In the genomic region with DNA sequence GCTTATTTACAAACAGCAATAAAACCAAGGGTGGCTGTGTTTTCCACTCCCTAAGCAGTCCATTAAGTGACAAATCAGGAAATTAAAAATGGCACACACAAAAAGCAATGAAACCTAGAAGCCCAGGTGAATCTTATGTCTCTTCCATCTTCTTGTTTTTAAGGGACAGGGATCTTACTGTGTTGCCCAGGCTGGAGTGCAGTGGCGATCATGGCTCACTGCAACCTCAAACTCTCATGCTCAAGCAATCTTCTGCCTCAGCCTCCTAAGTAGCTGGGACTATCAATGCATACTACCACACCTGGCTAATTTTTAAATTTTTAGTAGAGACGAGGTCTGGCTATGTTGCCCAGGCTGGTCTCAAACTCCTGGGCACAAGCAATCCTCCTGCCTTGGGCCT, we compare ENCODE assay signal across 12 cellular contexts. TPM values are rescaled to one million over a fixed set of nuclear protein-coding genes. Genes with fewer than 3 reads are reported as not detected.
DNase-seq lines count a peak whose midpoint lies in the region; FAIRE-seq and TF ChIP-seq lines count a peak whose summit lies in the region.
"Had no signal": no experiment of that assay in that cellular context is flagged by ENCODE, and none has a peak within 500 bp of the region (broad histone marks: within the 10 kb centered on the region; RNA-seq: fewer than 3 reads in every experiment).

No MANE protein-coding gene starts in this region.

- H3K36me3 Mint-ChIP-seq in neural crest cell (ENCODE audit: low read depth), result peaks cover 2% of the 10 kb centered on the region
- peaks cover 31% of the 10 kb centered on the region for H3K36me3 Mint-ChIP-seq in activated CD4-positive, alpha-beta memory T cell treated with anti-CD3 and anti-CD28 coated beads for 36 hours

- POLR2A ChIA-PET in BJ (lab: Charles Lee), result no interaction called here
- POLR2A ChIA-PET in activated CD4-positive, alpha-beta memory T cell treated with anti-CD3 and anti-CD28 coated beads for 36 hours (lab: Charles Lee), result interaction anchor here (0.6 to 4.7 kb wide), 4 partner anchors 13 to 53 kb away, joined by 3 to 31 read pairs (median 12); a partner anchor contains a TSS

- H3K4me1 Mint-ChIP-seq in neural crest cell, result peaks cover 12% of the 10 kb centered on the region
- peaks cover 45% of the 10 kb centered on the region for H3K4me1 Mint-ChIP-seq in activated CD4-positive, alpha-beta memory T cell treated with anti-CD3 and anti-CD28 coated beads for 36 hours (ENCODE audit: low read depth)

- peak overlapping the region; percentile 98 for H3K4me3 ChIP-seq in BJ (ENCODE audit: low read depth, low read length)
- H3K4me3 ChIP-seq in HUES6 (ENCODE audit: low read depth, low read length), result 0 out of 2 replicates have a peak overlapping the region, but pooled peaks have one; percentile 4
- peak overlapping the region; percentile 68 for H3K4me3 ChIP-seq in bronchial epithelial cell (ENCODE audit: low read depth, low read length)

- no peak overlapping the region for H3K27ac ChIP-seq in HUES6 (ENCODE audit: low read depth, low read length)

- no peaks in the 10 kb centered on the region for H3K27me3 ChIP-seq in BJ (ENCODE audit: control insufficient read depth, insufficient read depth, low read length)
- H3K27me3 ChIP-seq in HUES6 (ENCODE audit: control insufficient read depth, insufficient read depth, low read length), result no peaks in the 10 kb centered on the region
- no peaks in the 10 kb centered on the region for H3K27me3 ChIP-seq in bronchial epithelial cell (ENCODE audit: control insufficient read depth, insufficient read depth, low read length)

- peaks cover 19% of the 10 kb centered on the region for H3K4me1 ChIP-seq in HUES6 (ENCODE audit: control insufficient read depth, insufficient read depth, low read length)

- FAIRE-seq in bronchial epithelial cell (lab: Jason Lieb, UNC), result no peak
- FAIRE-seq: D721Med had no signal

- TF ChIP-seq CTCF in BJ (IDR thresholded peaks at IDR 0.05; ENCODE audit: insufficient read depth, low read depth, low read length) (no peak), bronchial epithelial cell (IDR thresholded peaks at IDR 0.05; ENCODE audit: insufficient read depth, low read length, severe bottlenecking) (no peak), neural crest cell (conservative IDR thresholded peaks at IDR 0.05) (no peak)

- H3K9me3 ChIP-seq in HUES6 (ENCODE audit: control insufficient read depth, insufficient read depth, low read depth, low read length), result no peaks in the 10 kb centered on the region

- DNase-seq in BJ (ENCODE audit: low read depth) (no peak), bronchial epithelial cell (ENCODE audit: low read depth) (no peak), neural crest cell (ENCODE audit: low read depth, low spot score) (no peak), KBM-7 (no peak), islet precursor cell (no peak)
- DNase-seq in activated CD4-positive, alpha-beta memory T cell treated with anti-CD3 and anti-CD28 coated beads for 36 hours, result no peak
- no peak for DNase-seq in activated effector memory CD4-positive, alpha-beta T cell treated with Interleukin-2 at 50 U/mL for 16 hours
- DNase-seq: glutamatergic neuron, MM.1S, NCI-H446 treated with DMSO at 0.1 percent for 48 hours had no signal

- H3K9me3 Mint-ChIP-seq in neural crest cell, result no peaks in the 10 kb centered on the region
- H3K9me3 Mint-ChIP-seq in activated CD4-positive, alpha-beta memory T cell treated with anti-CD3 and anti-CD28 coated beads for 36 hours, result no peaks in the 10 kb centered on the region

- H3K36me3 ChIP-seq in BJ (ENCODE audit: control insufficient read depth, insufficient read depth, low read length) (peaks cover 5% of the 10 kb centered on the region; the same call in 1 of the 2 replicates), HUES6 (ENCODE audit: control insufficient read depth, insufficient read depth, low read length) (peaks cover 9% of the 10 kb centered on the region; the same call in 1 of the 2 replicates), bronchial epithelial cell (ENCODE audit: control insufficient read depth, insufficient read depth, low read length) (peaks cover 4% of the 10 kb centered on the region)

- no peak overlapping the region for H3K27ac Mint-ChIP-seq in neural crest cell (ENCODE audit: unreplicated experiment)
- H3K27ac Mint-ChIP-seq in activated CD4-positive, alpha-beta memory T cell treated with anti-CD3 and anti-CD28 coated beads for 36 hours, result no peak overlapping the region

- H3K27me3 Mint-ChIP-seq in neural crest cell (ENCODE audit: low read depth), result no peaks in the 10 kb centered on the region
- no peaks in the 10 kb centered on the region for H3K27me3 Mint-ChIP-seq in activated CD4-positive, alpha-beta memory T cell treated with anti-CD3 and anti-CD28 coated beads for 36 hours

- H3K9ac ChIP-seq in HUES6 (ENCODE audit: low read length), result no peak overlapping the region

- peak overlapping the region; percentile 9 for H3K4me3 Mint-ChIP-seq in neural crest cell
- H3K4me3 Mint-ChIP-seq in activated CD4-positive, alpha-beta memory T cell treated with anti-CD3 and anti-CD28 coated beads for 36 hours, result no peak overlapping the region

- CTCF ChIA-PET in BJ (lab: Yijun Ruan, JAX), result no interaction called here
- CTCF ChIA-PET in activated CD4-positive, alpha-beta memory T cell treated with anti-CD3 and anti-CD28 coated beads for 36 hours (lab: Charles Lee), result interaction anchor here (0.6 to 5.5 kb wide), 4 partner anchors 32 to 87 kb away, joined by 3 to 19 read pairs (median 6); no protein-coding TSS in a partner anchor

- in situ Hi-C loops in KBM-7 (cut with MboI; ENCODE audit: low pct_unique_long_range_greater_than_20kb, low sequenced_read_pairs), result no loop called here

- intact Hi-C loops in activated CD4-positive, alpha-beta memory T cell treated with anti-CD3 and anti-CD28 coated beads for 36 hours (cut with micrococcal nuclease), result no loop called here

RNA-seq across cellular contexts. Expression of a gene that starts 52.4 kb away (rescaled TPM):
- polyA plus RNA-seq in BJ (2011; rRNA removed), result 68.0 and 100 TPM in 2 replicates
- polyA minus RNA-seq in BJ (2011; rRNA and poly(A)+ RNA removed), result 45.5 and 65.3 TPM in 2 replicates
- total RNA-seq in bronchial epithelial cell (21.9 and 30.3 TPM in 2 replicates), neural crest cell (61.7 and 63.4 TPM in 2 replicates)
- total RNA-seq in activated CD4-positive, alpha-beta memory T cell treated with anti-CD3 and anti-CD28 coated beads for 36 hours, result 10 to 100 TPM; 59.5 to 63.0 TPM

Comparison
In these comparisons a context has a peak if more than half of its experiments do, and no peak if none do; other contexts are left out.
1. H3K4me3 ChIP-seq: peak in every context shown above with its lines; median percentile 98 in BJ; 68 in bronchial epithelial cell; 4 in HUES6.